ENCODE assay signal across 8 cellular contexts in genomic region chr2:197515277-197515797, GRCh38. TPM values are rescaled to one million over a fixed set of nuclear protein-coding genes. Genes with fewer than 3 reads are reported as not detected.
DNase-seq lines count a peak whose midpoint lies in the region; ATAC-seq and TF ChIP-seq lines count a peak whose summit lies in the region.

No MANE protein-coding gene starts in this region.

- H2AFZ ChIP-seq in PC-3 (ENCODE audit: low read length): peak overlapping the region; percentile 96

- peak overlapping the region; percentile 96 for H3K27ac Mint-ChIP-seq in activated CD4-positive, alpha-beta T cell treated with anti-CD3 and anti-CD28 coated beads for 36 hours
- peak overlapping the region; percentile 97 for H3K27ac Mint-ChIP-seq in endodermal cell
- H3K27ac Mint-ChIP-seq in natural killer cell: peak overlapping the region; percentile 90 to 97

- peaks cover under 1% of the 10 kb centered on the region for H3K9me3 Mint-ChIP-seq in activated CD4-positive, alpha-beta T cell treated with anti-CD3 and anti-CD28 coated beads for 36 hours (ENCODE audit: low read depth)
- peaks cover 9% of the 10 kb centered on the region for H3K9me3 Mint-ChIP-seq in endodermal cell
- H3K9me3 Mint-ChIP-seq in natural killer cell: no peaks in the 10 kb centered on the region

- H3K36me3 ChIP-seq in PC-3 (ENCODE audit: low read depth, low read length) (peaks cover 4% of the 10 kb centered on the region), endodermal cell (ENCODE audit: control insufficient read depth, insufficient read depth, low read length) (peaks cover 9% of the 10 kb centered on the region)

- peaks cover 20% of the 10 kb centered on the region for H4K20me1 ChIP-seq in PC-3 (ENCODE audit: low read length)

- peak overlapping the region; percentile 48 for H3K27ac ChIP-seq in PC-3 (ENCODE audit: low read length)
- H3K27ac ChIP-seq in endodermal cell (ENCODE audit: low read depth, low read length): peak overlapping the region; percentile 67

- H3K9ac ChIP-seq in PC-3 (ENCODE audit: low read length): peak overlapping the region; percentile 94
- peak overlapping the region; percentile 50 for H3K9ac ChIP-seq in endodermal cell (ENCODE audit: extremely low read depth, low read length, poor library complexity, severe bottlenecking)

- TSS peak; percentile 80 for BruUV-seq in PC-3 (replicated peaks; lab: Mats Ljungman, UMichigan)

- H3K36me3 Mint-ChIP-seq in activated CD4-positive, alpha-beta T cell treated with anti-CD3 and anti-CD28 coated beads for 36 hours (ENCODE audit: low read depth): peaks cover 7% of the 10 kb centered on the region
- H3K36me3 Mint-ChIP-seq in endodermal cell (ENCODE audit: low read depth): peaks cover 18% of the 10 kb centered on the region
- H3K36me3 Mint-ChIP-seq in natural killer cell: no peaks in the 10 kb centered on the region

- H3K9me3 ChIP-seq in PC-3 (ENCODE audit: low read length): no peaks in the 10 kb centered on the region
- no peaks in the 10 kb centered on the region for H3K9me3 ChIP-seq in endodermal cell (ENCODE audit: control insufficient read depth, low read length)

- peaks cover 54% of the 10 kb centered on the region for H3K79me2 ChIP-seq in PC-3 (ENCODE audit: low read length)

- CTCF ChIA-PET in activated CD4-positive, alpha-beta T cell treated with anti-CD3 and anti-CD28 coated beads for 36 hours (lab: Charles Lee): interaction anchor here (0.9 to 3.0 kb wide), 3 partner anchors 10 to 76 kb away, joined by 3 to 11 read pairs (median 4); no protein-coding TSS in a partner anchor
- CTCF ChIA-PET in PC-3 (lab: Charles Lee): no interaction called here

- H3K4me2 ChIP-seq in PC-3 (ENCODE audit: low read length): peak overlapping the region; percentile 94

- intact Hi-C loops in activated CD4-positive, alpha-beta T cell treated with anti-CD3 and anti-CD28 coated beads for 36 hours (cut with DNase I, micrococcal nuclease): loop anchor here (1.0 to 5.0 kb wide), 7 partner anchors 15 to 588 kb away; partner anchors contain the start of genes COQ10B (in 2 of the 2), HSPE1 (in 2 of the 2), MARS2 (in 2 of the 2) and ANKRD44 (in 1 of the 2)
- intact Hi-C loops in PC-3 (cut with micrococcal nuclease) (loop anchor here (5.0 kb wide), 3 partner anchors 62 to 192 kb away; partner anchors contain the start of gene MARS2), natural killer cell (cut with micrococcal nuclease) (loop anchor here (1.0 to 5.0 kb wide), 3 partner anchors 15 to 78 kb away; partner anchors contain the start of genes COQ10B, HSPE1 and SF3B1)

- ATAC-seq in activated CD4-positive, alpha-beta T cell treated with anti-CD3 and anti-CD28 coated beads for 36 hours: no peak
- ATAC-seq in HG02938 (IDR thresholded peaks at IDR 0.05; ENCODE audit: unreplicated experiment) (peak; percentile 11), PC-3 (no peak; the same call in 1 of the 2 replicates), natural killer cell (peak; percentile 13 to 43 (median 36))

- H3K4me1 Mint-ChIP-seq in activated CD4-positive, alpha-beta T cell treated with anti-CD3 and anti-CD28 coated beads for 36 hours: peaks cover 18% of the 10 kb centered on the region
- H3K4me1 Mint-ChIP-seq in endodermal cell: peaks cover 23% of the 10 kb centered on the region
- H3K4me1 Mint-ChIP-seq in natural killer cell: peaks cover 30 to 34% of the 10 kb centered on the region in 2 donors

- POLR2A ChIA-PET in activated CD4-positive, alpha-beta T cell treated with anti-CD3 and anti-CD28 coated beads for 36 hours (lab: Charles Lee): interaction anchor here (0.5 to 2.8 kb wide), 9 partner anchors 9 to 241 kb away, joined by 3 to 23 read pairs (median 3); partner anchors contain the start of genes HSPD1, HSPE1 and SF3B1
- POLR2A ChIA-PET in PC-3 (lab: Charles Lee; ENCODE audit: unreplicated experiment): interaction anchor here (0.6 to 1.2 kb wide), 3 partner anchors 15 to 356 kb away, joined by 5 to 6 read pairs (median 5); partner anchors contain the start of genes HSPD1 and HSPE1

- peaks cover 17% of the 10 kb centered on the region for H3K4me1 ChIP-seq in PC-3 (ENCODE audit: insufficient read depth, low read length)
- H3K4me1 ChIP-seq in endodermal cell (ENCODE audit: control insufficient read depth, insufficient read depth, low read length): no peaks in the 10 kb centered on the region

- H3K9me2 ChIP-seq in PC-3 (replicated peaks; ENCODE audit: low read length): no peaks in the 10 kb centered on the region

- 14 to 18% methylated on average over 17 to 24 of the region's 24 CpGs for WGBS in endodermal cell (ENCODE audit: insufficient coverage in 1 of 2, insufficient read length in 1 of 2), 2 experiments

- TF ChIP-seq CTCF in PC-3 (conservative IDR thresholded peaks at IDR 0.05; ENCODE audit: low read depth, low read length) (no peak), endodermal cell (conservative IDR thresholded peaks at IDR 0.05) (no peak), natural killer cell (IDR thresholded peaks at IDR 0.05) (no peak)

- H3K27me3 Mint-ChIP-seq in activated CD4-positive, alpha-beta T cell treated with anti-CD3 and anti-CD28 coated beads for 36 hours: no peaks in the 10 kb centered on the region
- no peaks in the 10 kb centered on the region for H3K27me3 Mint-ChIP-seq in endodermal cell (ENCODE audit: insufficient read depth)
- no peaks in the 10 kb centered on the region for H3K27me3 Mint-ChIP-seq in natural killer cell (ENCODE audit: low read depth in 2 of 2)

- peak overlapping the region; percentile 94 for H3K4me3 Mint-ChIP-seq in activated CD4-positive, alpha-beta T cell treated with anti-CD3 and anti-CD28 coated beads for 36 hours
- peak overlapping the region; percentile 84 for H3K4me3 Mint-ChIP-seq in endodermal cell
- peak overlapping the region; percentile 92 for H3K4me3 Mint-ChIP-seq in natural killer cell

- no peaks in the 10 kb centered on the region for H3K27me3 ChIP-seq in PC-3 (ENCODE audit: low read length)
- H3K27me3 ChIP-seq in endodermal cell (ENCODE audit: control insufficient read depth, insufficient read depth, low read length, poor library complexity, severe bottlenecking): no peaks in the 10 kb centered on the region

- DNase-seq in activated CD4-positive, alpha-beta T cell treated with anti-CD3 and anti-CD28 coated beads for 36 hours: no peak
- no peak for DNase-seq in activated CD4-positive, alpha-beta T cell treated with anti-CD3 and anti-CD28 coated beads, Interleukin-2, amount 50 U/mL, for 1 hour
- DNase-seq in PC-3: no peak
- DNase-seq in endodermal cell: no peak
- DNase-seq in natural killer cell: no peak
- DNase-seq in NCI-H2107 (lab: John Stamatoyannopoulos, UW): no peak
- DNase-seq in foreskin melanocyte: no peak

- H3K4me3 ChIP-seq in PC-3 (ENCODE audit: low read length) (peak overlapping the region; percentile 89), endodermal cell (ENCODE audit: low read length) (peak overlapping the region; percentile 93)

- no peaks in the 10 kb centered on the region for H3F3A ChIP-seq in PC-3 (ENCODE audit: low read length, unreplicated experiment)

RNA-seq across cellular contexts. Expression of gene MOB4, which starts 0.5 kb away (rescaled TPM):
- total RNA-seq in activated CD4-positive, alpha-beta T cell treated with anti-CD3 and anti-CD28 coated beads for 36 hours: 10 to 100 TPM; 10.8 to 17.1 TPM
- 16.8 and 24.9 TPM in 2 replicates for total RNA-seq in PC-3 (2014; rRNA removed)
- total RNA-seq in endodermal cell: 10 to 100 TPM; 37.0 to 42.5 TPM
- polyA plus RNA-seq in endodermal cell (2013, experiment 1 of 2): 56.3 TPM
- polyA plus RNA-seq in endodermal cell (2013, experiment 2 of 2): 54.3 TPM
- total RNA-seq in natural killer cell: 10 to 100 TPM; 27.1 to 40.0 (median 34.9) TPM

RNA-seq across cellular contexts. Expression of gene HSPE1, which starts 15.2 kb away (rescaled TPM):
- total RNA-seq in activated CD4-positive, alpha-beta T cell treated with anti-CD3 and anti-CD28 coated beads for 36 hours: 100 to 1,000 TPM; 250 to 356 TPM
- total RNA-seq in PC-3 (2014; rRNA removed) (266 and 321 TPM in 2 replicates), endodermal cell (100 to 1,000 TPM; 198 to 218 TPM), natural killer cell (10 to 100 TPM; 47.6 to 70.7 (median 50.7) TPM)
- polyA plus RNA-seq in endodermal cell (2013, experiment 1 of 2): 212 TPM
- polyA plus RNA-seq in endodermal cell (2013, experiment 2 of 2): 213 TPM

RNA-seq across cellular contexts. Expression of gene HSPD1, which starts 15.7 kb away (rescaled TPM):
- total RNA-seq in activated CD4-positive, alpha-beta T cell treated with anti-CD3 and anti-CD28 coated beads for 36 hours: 1,000 to 10,000 TPM in 1 of 2 experiments, 100 to 1,000 TPM in 1; 872 to 1,138 TPM
- 396 and 410 TPM in 2 replicates for total RNA-seq in PC-3 (2014; rRNA removed)
- total RNA-seq in endodermal cell: 100 to 1,000 TPM; 553 to 588 TPM
- polyA plus RNA-seq in endodermal cell (2013, experiment 1 of 2): 377 TPM
- polyA plus RNA-seq in endodermal cell (2013, experiment 2 of 2): 365 TPM
- total RNA-seq in natural killer cell: 100 to 1,000 TPM in 2 of 3 donors, 10 to 100 TPM in 1; 79.7 to 130 (median 113) TPM

Comparison
In these comparisons a context has a peak if more than half of its experiments do, and no peak if none do; other contexts are left out.
1. ATAC-seq: peak in HG02938 (single experiment) and natural killer cell (3 of 3); none in activated CD4-positive, alpha-beta T cell treated with anti-CD3 and anti-CD28 coated beads for 36 hours (single experiment) and PC-3 (single experiment).
2. Peak in every context shown above with its lines, with median percentiles within 50 percentile points of each other: H3K27ac Mint-ChIP-seq and H3K4me3 Mint-ChIP-seq.